In genomic region chr5:14268236-14268701, GRCh38 we compare ENCODE assay signal across 9 cellular contexts.
DNase-seq lines count a peak whose midpoint lies in the region; ATAC-seq, FAIRE-seq and TF ChIP-seq lines count a peak whose summit lies in the region.
"Had no signal": no experiment of that assay in that cellular context is flagged by ENCODE, and none has a peak within 500 bp of the region (broad histone marks: within the 10 kb centered on the region; RNA-seq: fewer than 3 reads in every experiment).

No MANE protein-coding gene starts in this region.

- CTCF ChIA-PET in naive thymus-derived CD4-positive, alpha-beta T cell (lab: Charles Lee), result no interaction called here

- no peaks in the 10 kb centered on the region for H3K36me3 Mint-ChIP-seq in endodermal cell (ENCODE audit: low read depth)
- H3K36me3 Mint-ChIP-seq in naive thymus-derived CD4-positive, alpha-beta T cell, result no peaks in the 10 kb centered on the region

- no peak for TF ChIP-seq CTCF in endodermal cell (conservative IDR thresholded peaks at IDR 0.05)
- TF ChIP-seq CTCF in kidney (IDR thresholded peaks at IDR 0.05; ENCODE audit: borderline replicate concordance, extremely low read depth, insufficient read depth), result no peak

- peaks cover 64% of the 10 kb centered on the region for H3K4me1 Mint-ChIP-seq in endodermal cell
- H3K4me1 Mint-ChIP-seq in naive thymus-derived CD4-positive, alpha-beta T cell, result peaks cover 6 to 12% (median 6%) of the 10 kb centered on the region in 7 donors

- peaks cover 5% of the 10 kb centered on the region for H3K36me3 ChIP-seq in endodermal cell (ENCODE audit: control insufficient read depth, insufficient read depth, low read length)
- no peaks in the 10 kb centered on the region for H3K36me3 ChIP-seq in naive thymus-derived CD4-positive, alpha-beta T cell (ENCODE audit: control insufficient read depth in 2 of 3, insufficient read depth in 3 of 3, low read length in 3 of 3)
- H3K36me3 ChIP-seq in kidney (ENCODE audit: control insufficient read depth in 1 of 2, insufficient read depth in 2 of 2, low read length in 2 of 2), result no peaks in the 10 kb centered on the region

- H3K9me3 Mint-ChIP-seq in endodermal cell, result no peaks in the 10 kb centered on the region
- H3K9me3 Mint-ChIP-seq in naive thymus-derived CD4-positive, alpha-beta T cell, result no peaks in the 10 kb centered on the region
- H3K9me3 Mint-ChIP-seq: T-helper 1 cell treated with Interleukin-12 subunit alpha and Interleukin-12 subunit beta and Interleukin-4 antibody, amounts not matched to agents 30 μg/mL and 1 μg/mL, for 36 hours had no signal

- no peaks in the 10 kb centered on the region for H3K27me3 Mint-ChIP-seq in endodermal cell (ENCODE audit: insufficient read depth)
- H3K27me3 Mint-ChIP-seq in naive thymus-derived CD4-positive, alpha-beta T cell, result peaks cover 12 to 43% (median 36%) of the 10 kb centered on the region in 5 donors

- peak; percentile 23 for ATAC-seq in naive thymus-derived CD4-positive, alpha-beta T cell

- H3K27ac ChIP-seq in endodermal cell (ENCODE audit: low read depth, low read length) (no peak overlapping the region), kidney (ENCODE audit: low read depth in 2 of 2, low read length in 2 of 2) (no peak overlapping the region)
- H3K27ac ChIP-seq in naive thymus-derived CD4-positive, alpha-beta T cell (ENCODE audit: low read depth, low read length), result no peak overlapping the region

- peak overlapping the region; percentile 84 for H3K27ac Mint-ChIP-seq in endodermal cell
- H3K27ac Mint-ChIP-seq in naive thymus-derived CD4-positive, alpha-beta T cell, result no peak overlapping the region
- H3K27ac Mint-ChIP-seq: T-helper 1 cell treated with Interleukin-12 subunit alpha and Interleukin-12 subunit beta and Interleukin-4 antibody, amounts not matched to agents 30 μg/mL and 1 μg/mL, for 36 hours had no signal

- no peak overlapping the region for H3K4me3 Mint-ChIP-seq in endodermal cell
- no peak overlapping the region for H3K4me3 Mint-ChIP-seq in naive thymus-derived CD4-positive, alpha-beta T cell
- H3K4me3 Mint-ChIP-seq: T-helper 1 cell treated with Interleukin-12 subunit alpha and Interleukin-12 subunit beta and Interleukin-4 antibody, amounts not matched to agents 30 μg/mL and 1 μg/mL, for 36 hours had no signal

- FAIRE-seq in kidney (lab: Jason Lieb, UNC), result no peak

- H3K9me3 ChIP-seq in endodermal cell (ENCODE audit: control insufficient read depth, low read length) (no peaks in the 10 kb centered on the region), kidney (ENCODE audit: control insufficient read depth in 1 of 2, low read length in 2 of 2) (no peaks in the 10 kb centered on the region)
- H3K9me3 ChIP-seq in naive thymus-derived CD4-positive, alpha-beta T cell (ENCODE audit: control insufficient read depth in 2 of 3, low read length in 3 of 3), result no peaks in the 10 kb centered on the region

- H3K4me1 ChIP-seq in endodermal cell (ENCODE audit: control insufficient read depth, insufficient read depth, low read length) (peaks cover 22% of the 10 kb centered on the region), kidney (ENCODE audit: control insufficient read depth in 1 of 2, insufficient read depth in 1 of 2, low read depth in 1 of 2, low read length in 2 of 2) (peaks cover 20% of the 10 kb centered on the region in 2 donors)
- no peaks in the 10 kb centered on the region for H3K4me1 ChIP-seq in naive thymus-derived CD4-positive, alpha-beta T cell (ENCODE audit: control insufficient read depth in 2 of 2, insufficient read depth in 2 of 2, low read length in 2 of 2)

- no peaks in the 10 kb centered on the region for H3K27me3 ChIP-seq in endodermal cell (ENCODE audit: control insufficient read depth, insufficient read depth, low read length, poor library complexity, severe bottlenecking)
- H3K27me3 ChIP-seq in naive thymus-derived CD4-positive, alpha-beta T cell (ENCODE audit: control insufficient read depth in 2 of 2, insufficient read depth in 2 of 2, low read length in 2 of 2), result peaks cover 0 to 5% of the 10 kb centered on the region in 2 donors

- POLR2A ChIA-PET in naive thymus-derived CD4-positive, alpha-beta T cell (lab: Charles Lee), result no interaction called here

- H3K9ac ChIP-seq in endodermal cell (ENCODE audit: extremely low read depth, low read length, poor library complexity, severe bottlenecking) (no peak overlapping the region), kidney (ENCODE audit: low read length in 2 of 2) (no peak overlapping the region)

- intact Hi-C loops in naive thymus-derived CD4-positive, alpha-beta T cell (cut with micrococcal nuclease), result loop anchor here in 1 of 2 donors (5.0 kb wide), 1 partner anchor 604 kb away; the partner anchor contains the start of gene ANKH
- intact Hi-C loops in kidney (cut with DNase I), result loop anchor here (10.0 kb wide), 1 partner anchor 153 kb away; no protein-coding TSS in a partner anchor

- WGBS in endodermal cell (ENCODE audit: insufficient coverage in 1 of 2, insufficient read length in 1 of 2), 2 experiments, result 60 to 91% methylated on average over 1 to 5 of the region's 5 CpGs

- H3K4me3 ChIP-seq in endodermal cell (ENCODE audit: low read length) (no peak overlapping the region), kidney (ENCODE audit: low read length in 2 of 2) (no peak overlapping the region)
- H3K4me3 ChIP-seq in naive thymus-derived CD4-positive, alpha-beta T cell (ENCODE audit: low read length), result no peak overlapping the region

- DNase-seq in CD1c-positive myeloid dendritic cell (ENCODE audit: extremely low spot score), result peak; percentile 43
- peak; percentile 58 for DNase-seq in NCI-H226
- DNase-seq in endodermal cell, result peak; percentile 75
- no peak for DNase-seq in naive thymus-derived CD4-positive, alpha-beta T cell
- DNase-seq in T-helper 1 cell, result no peak
- no peak for DNase-seq in DMS79 treated with DMSO at 0.1 percent for 48 hours (lab: John Stamatoyannopoulos, UW)
- no peak for DNase-seq in DMS153 treated with DMSO at 0.1 percent for 48 hours (lab: John Stamatoyannopoulos, UW; ENCODE audit: unreplicated experiment)
- DNase-seq in kidney, result no peak

Comparison
In these comparisons a context has a peak if more than half of its experiments do, and no peak if none do; other contexts are left out.
1. DNase-seq: peak in CD1c-positive myeloid dendritic cell (single experiment), NCI-H226 (single experiment) and endodermal cell (single experiment); none in naive thymus-derived CD4-positive, alpha-beta T cell (0 of 9), T-helper 1 cell (0 of 5), DMS79 treated with DMSO at 0.1 percent for 48 hours (single experiment), DMS153 treated with DMSO at 0.1 percent for 48 hours (single experiment) and kidney (single experiment).